8 cellular contexts compared by ENCODE assay signal in genomic region chr2:101113441-101114267, GRCh38. TPM values are rescaled to one million over a fixed set of nuclear protein-coding genes. Genes with fewer than 3 reads are reported as not detected.
DNase-seq lines count a peak whose midpoint lies in the region; ATAC-seq and TF ChIP-seq lines count a peak whose summit lies in the region.

No MANE protein-coding gene starts in this region.

- TF ChIP-seq EP300 in stomach (IDR thresholded peaks at IDR 0.05): no peak

- H3K36me3 ChIP-seq in stomach (no peaks in the 10 kb centered on the region), aorta (ENCODE audit: control insufficient read depth in 1 of 2, insufficient read depth in 2 of 2, low read length in 1 of 2) (no peaks in the 10 kb centered on the region)

- whole genome bisulfite sequencing in stomach, 5 donors: 13 to 26% (median 21%) methylated on average over 10 of the region's 10 CpGs
- WGBS in aorta, 2 donors: 53 to 61% methylated on average over 10 of the region's 10 CpGs

- H3K4me1 ChIP-seq in stomach (peaks cover 86 to 100% (median 93%) of the 10 kb centered on the region in 4 donors), aorta (ENCODE audit: control insufficient read depth in 1 of 2, insufficient read depth in 2 of 2, low read length in 2 of 2) (peaks cover 2 to 4% of the 10 kb centered on the region in 2 donors)

- no peaks in the 10 kb centered on the region for H3K36me3 Mint-ChIP-seq in activated CD4-positive, alpha-beta T cell treated with anti-CD3 and anti-CD28 coated beads for 36 hours (ENCODE audit: low read depth)
- no peaks in the 10 kb centered on the region for H3K36me3 Mint-ChIP-seq in activated CD4-positive, alpha-beta T cell treated with anti-CD3 and anti-CD28 coated beads, Interleukin-2, amount 10 ng/mL, durations not matched to agents 24 days and 14 days (ENCODE audit: low read depth)

- no peaks in the 10 kb centered on the region for H3K9me3 Mint-ChIP-seq in activated CD4-positive, alpha-beta T cell treated with anti-CD3 and anti-CD28 coated beads for 36 hours (ENCODE audit: low read depth)
- H3K9me3 Mint-ChIP-seq in activated CD4-positive, alpha-beta T cell treated with anti-CD3 and anti-CD28 coated beads, Interleukin-2, amount 10 ng/mL, durations not matched to agents 24 days and 14 days: no peaks in the 10 kb centered on the region

- intact Hi-C loops in activated CD4-positive, alpha-beta T cell treated with anti-CD3 and anti-CD28 coated beads for 36 hours (cut with DNase I, micrococcal nuclease): no loop called here
- intact Hi-C loops in activated CD4-positive, alpha-beta T cell treated with anti-CD3 and anti-CD28 coated beads, Interleukin-2, amount 10 ng/mL, durations not matched to agents 24 days and 14 days (cut with micrococcal nuclease): no loop called here
- intact Hi-C loops in stomach (cut with DNase I; ENCODE audit: low total_unique reads): no loop called here
- intact Hi-C loops in aorta (cut with DNase I): no loop called here

- TF ChIP-seq CTCF in stomach (IDR thresholded peaks at IDR 0.05): no peak

- H3K27ac Mint-ChIP-seq in activated CD4-positive, alpha-beta T cell treated with anti-CD3 and anti-CD28 coated beads for 36 hours: no peak overlapping the region
- no peak overlapping the region for H3K27ac Mint-ChIP-seq in activated CD4-positive, alpha-beta T cell treated with anti-CD3 and anti-CD28 coated beads, Interleukin-2, amount 10 ng/mL, durations not matched to agents 24 days and 14 days

- peak; percentile 51 for ATAC-seq in activated CD4-positive, alpha-beta T cell treated with anti-CD3 and anti-CD28 coated beads for 36 hours
- ATAC-seq in HG02798 (IDR thresholded peaks at IDR 0.05; ENCODE audit: poor library complexity, unreplicated experiment) (no peak), GM18511 (IDR thresholded peaks at IDR 0.05; ENCODE audit: unreplicated experiment) (no peak), aorta (ENCODE audit: low FRiP score) (no peak)

- POLR2A ChIA-PET in activated CD4-positive, alpha-beta T cell treated with anti-CD3 and anti-CD28 coated beads for 36 hours (lab: Charles Lee): no interaction called here

- H3K27ac ChIP-seq in stomach (peak overlapping the region; percentile 68 to 93 (median 84)), aorta (ENCODE audit: low read depth in 1 of 2, low read length in 2 of 2) (no peak overlapping the region)

- no peaks in the 10 kb centered on the region for H3K27me3 ChIP-seq in stomach
- no peaks in the 10 kb centered on the region for H3K27me3 ChIP-seq in aorta (ENCODE audit: control insufficient read depth in 1 of 2, insufficient read depth in 2 of 2, low read length in 1 of 2)

- H3K9me3 ChIP-seq in stomach: no peaks in the 10 kb centered on the region
- H3K9me3 ChIP-seq in aorta (ENCODE audit: control insufficient read depth, low read length): no peaks in the 10 kb centered on the region

- no peaks in the 10 kb centered on the region for H3K27me3 Mint-ChIP-seq in activated CD4-positive, alpha-beta T cell treated with anti-CD3 and anti-CD28 coated beads for 36 hours
- H3K27me3 Mint-ChIP-seq in activated CD4-positive, alpha-beta T cell treated with anti-CD3 and anti-CD28 coated beads, Interleukin-2, amount 10 ng/mL, durations not matched to agents 24 days and 14 days: peaks cover 3% of the 10 kb centered on the region

- TF ChIP-seq POLR2A in stomach (IDR thresholded peaks at IDR 0.05): no peak

- no peak for DNase-seq in activated CD4-positive, alpha-beta T cell treated with anti-CD3 and anti-CD28 coated beads for 36 hours
- no peak for DNase-seq in activated CD4-positive, alpha-beta T cell treated with anti-CD3 and anti-CD28 coated beads, Interleukin-2, amount 10 ng/mL, durations not matched to agents 24 days and 14 days
- DNase-seq in NOMO-1 (lab: John Stamatoyannopoulos, UW; ENCODE audit: unreplicated experiment in 2 of 2) (peak; percentile 53 to 66), fibroblast of the conjunctiva (ENCODE audit: low read depth) (peak; percentile 92), stomach (peak; percentile 48), aorta (no peak)

- H3K4me3 ChIP-seq in stomach (peak overlapping the region in 1 of 4 donors; percentile 19), aorta (ENCODE audit: low read length in 2 of 2) (no peak overlapping the region)

- H3K4me1 Mint-ChIP-seq in activated CD4-positive, alpha-beta T cell treated with anti-CD3 and anti-CD28 coated beads for 36 hours: peaks cover 6% of the 10 kb centered on the region
- H3K4me1 Mint-ChIP-seq in activated CD4-positive, alpha-beta T cell treated with anti-CD3 and anti-CD28 coated beads, Interleukin-2, amount 10 ng/mL, durations not matched to agents 24 days and 14 days: no peaks in the 10 kb centered on the region

- CTCF ChIA-PET in activated CD4-positive, alpha-beta T cell treated with anti-CD3 and anti-CD28 coated beads for 36 hours (lab: Charles Lee): interaction anchor here (0.6 to 1.6 kb wide), 2 partner anchors 12 to 54 kb away, joined by 3 to 5 read pairs; no protein-coding TSS in a partner anchor

- no peak overlapping the region for H3K4me3 Mint-ChIP-seq in activated CD4-positive, alpha-beta T cell treated with anti-CD3 and anti-CD28 coated beads for 36 hours
- no peak overlapping the region for H3K4me3 Mint-ChIP-seq in activated CD4-positive, alpha-beta T cell treated with anti-CD3 and anti-CD28 coated beads, Interleukin-2, amount 10 ng/mL, durations not matched to agents 24 days and 14 days

RNA-seq across cellular contexts. Expression of gene TBC1D8, which starts 37.5 kb away (rescaled TPM):
- 1 to 10 TPM; 3.3 to 3.4 TPM for total RNA-seq in activated CD4-positive, alpha-beta T cell treated with anti-CD3 and anti-CD28 coated beads for 36 hours
- 1.3 and 1.4 TPM in 2 replicates for total RNA-seq in activated CD4-positive, alpha-beta T cell treated with anti-CD3 and anti-CD28 coated beads, Interleukin-2, amount 10 ng/mL, durations not matched to agents 24 days and 14 days
- total RNA-seq in stomach: 100 to 1,000 TPM in 3 of 5 donors, 10 to 100 TPM in 2; 74.2 to 179 (median 120) TPM
- 10 to 100 TPM in 2 of 3 donors, 1 to 10 TPM in 1; 9.9 to 22.0 (median 13.0) TPM for polyA plus RNA-seq in stomach
- 10 to 100 TPM; 21.9 to 24.9 TPM for total RNA-seq in aorta
- polyA plus RNA-seq in aorta: 10 to 100 TPM in 1 of 2 donors, 1 to 10 TPM in 1; 7.8 to 28.8 TPM

Comparison
In these comparisons a context has a peak if more than half of its experiments do, and no peak if none do; other contexts are left out.
1. DNase-seq: peak in NOMO-1 (2 of 2), fibroblast of the conjunctiva (single experiment) and stomach (single experiment); none in activated CD4-positive, alpha-beta T cell treated with anti-CD3 and anti-CD28 coated beads for 36 hours (single experiment), activated CD4-positive, alpha-beta T cell treated with anti-CD3 and anti-CD28 coated beads, Interleukin-2, amount 10 ng/mL, durations not matched to agents 24 days and 14 days (single experiment) and aorta (0 of 2).
2. H3K27ac ChIP-seq: peak in stomach (5 of 5); none in aorta (0 of 2).